In genomic region chr2:224532931-224533330, GRCh38 we compare ENCODE assay signal across 17 cellular contexts. TPM values are rescaled to one million over a fixed set of nuclear protein-coding genes. Genes with fewer than 3 reads are reported as not detected.
DNase-seq lines count a peak whose midpoint lies in the region; ATAC-seq and TF ChIP-seq lines count a peak whose summit lies in the region.
"Had no signal": no experiment of that assay in that cellular context is flagged by ENCODE, and none has a peak within 500 bp of the region (broad histone marks: within the 10 kb centered on the region; RNA-seq: fewer than 3 reads in every experiment).

No MANE protein-coding gene starts in this region.

- CTCF ChIA-PET in CD8-positive, alpha-beta T cell (lab: Charles Lee) = interaction anchor here (1.0 to 1.7 kb wide), 3 partner anchors 9 to 37 kb away, joined by 3 to 6 read pairs (median 3); no protein-coding TSS in a partner anchor

- POLR2A ChIA-PET in CD8-positive, alpha-beta T cell (lab: Charles Lee) = interaction anchor here (1.1 kb wide), 1 partner anchor 51 kb away, joined by 3 read pairs; no protein-coding TSS in a partner anchor

- no peak overlapping the region for H3K27ac ChIP-seq in CD8-positive, alpha-beta T cell (ENCODE audit: low read depth, low read length)
- H3K27ac ChIP-seq: GM23248 had no signal

- DNase-seq in CD8-positive, alpha-beta T cell = no peak
- no peak for DNase-seq in activated naive CD8-positive, alpha-beta T cell treated with anti-CD3 and anti-CD28 coated beads, Interleukin-2, amount 50 U/mL, for 24 hours
- DNase-seq in KG1 (lab: John Stamatoyannopoulos, UW) (no peak), H4 (ENCODE audit: low spot score) (no peak), hepatic stellate cell (ENCODE audit: low spot score) (no peak), NCI-H69 (lab: John Stamatoyannopoulos, UW) (no peak)
- DNase-seq: activated CD4-positive, alpha-beta T cell treated with anti-CD3 and anti-CD28 coated beads, Interleukin-2, amount 50 U/mL, for 48 hours; GM23248; mammary epithelial cell; NCI-H1417 treated with DMSO at 0.1 percent for 48 hours; NCI-H446 treated with DMSO at 0.1 percent for 48 hours; stimulated activated CD4-positive, alpha-beta T cell treated with anti-CD3 and anti-CD28 coated beads, Interleukin-2, amount 100 ng/mL, for 24 hours had no signal

- ATAC-seq in CD8-positive, alpha-beta T cell = no peak
- ATAC-seq in GM18909 (IDR thresholded peaks at IDR 0.05; ENCODE audit: poor library complexity, unreplicated experiment) = peak; percentile 92
- ATAC-seq in HG02981 (IDR thresholded peaks at IDR 0.05; ENCODE audit: unreplicated experiment) = peak; percentile 79
- ATAC-seq in activated naive CD8-positive, alpha-beta T cell treated with anti-CD3 and anti-CD28 coated beads, Interleukin-2, amount 50 U/mL, for 24 hours = no peak
- ATAC-seq: Panc1 had no signal

- H3K4me1 Mint-ChIP-seq in CD8-positive, alpha-beta T cell (ENCODE audit: low read depth) = peaks cover 67% of the 10 kb centered on the region
- H3K4me1 Mint-ChIP-seq in activated naive CD8-positive, alpha-beta T cell treated with anti-CD3 and anti-CD28 coated beads, Interleukin-2, amount 50 U/mL, for 24 hours = peaks cover 47% of the 10 kb centered on the region

- no peaks in the 10 kb centered on the region for H3K27me3 Mint-ChIP-seq in CD8-positive, alpha-beta T cell (ENCODE audit: low read depth)
- H3K27me3 Mint-ChIP-seq in activated naive CD8-positive, alpha-beta T cell treated with anti-CD3 and anti-CD28 coated beads, Interleukin-2, amount 50 U/mL, for 24 hours = no peaks in the 10 kb centered on the region
- H3K27me3 Mint-ChIP-seq: dendritic cell treated with granulocyte-macrophage colony-stimulating factor and Interleukin-4, amounts not matched to agents 40 ng/mL and 50 ng/mL, for 4 days; progenitor cell of endocrine pancreas had no signal

- no peaks in the 10 kb centered on the region for H3K9me3 Mint-ChIP-seq in CD8-positive, alpha-beta T cell
- H3K9me3 Mint-ChIP-seq in activated naive CD8-positive, alpha-beta T cell treated with anti-CD3 and anti-CD28 coated beads, Interleukin-2, amount 50 U/mL, for 24 hours = no peaks in the 10 kb centered on the region
- H3K9me3 Mint-ChIP-seq: dendritic cell treated with granulocyte-macrophage colony-stimulating factor and Interleukin-4, amounts not matched to agents 40 ng/mL and 50 ng/mL, for 4 days had no signal

- no peak overlapping the region for H3K4me3 ChIP-seq in CD8-positive, alpha-beta T cell (ENCODE audit: low read depth, low read length)
- H3K4me3 ChIP-seq: GM23248 had no signal

- H3K36me3 Mint-ChIP-seq in CD8-positive, alpha-beta T cell = peaks cover 55% of the 10 kb centered on the region
- H3K36me3 Mint-ChIP-seq in activated naive CD8-positive, alpha-beta T cell treated with anti-CD3 and anti-CD28 coated beads, Interleukin-2, amount 50 U/mL, for 24 hours (ENCODE audit: low read depth) = peaks cover 37% of the 10 kb centered on the region

- no peak for TF ChIP-seq CTCF in CD8-positive, alpha-beta T cell (IDR thresholded peaks at IDR 0.05)

- no peaks in the 10 kb centered on the region for H3K27me3 ChIP-seq in CD8-positive, alpha-beta T cell (ENCODE audit: insufficient read depth, low read length)

- H3K36me3 ChIP-seq in CD8-positive, alpha-beta T cell (ENCODE audit: insufficient read depth, low read length) = no peaks in the 10 kb centered on the region

- no peaks in the 10 kb centered on the region for H3K9me3 ChIP-seq in CD8-positive, alpha-beta T cell (ENCODE audit: low read length)

- H3K4me3 Mint-ChIP-seq in CD8-positive, alpha-beta T cell = no peak overlapping the region
- no peak overlapping the region for H3K4me3 Mint-ChIP-seq in activated naive CD8-positive, alpha-beta T cell treated with anti-CD3 and anti-CD28 coated beads, Interleukin-2, amount 50 U/mL, for 24 hours
- H3K4me3 Mint-ChIP-seq: dendritic cell treated with granulocyte-macrophage colony-stimulating factor and Interleukin-4, amounts not matched to agents 40 ng/mL and 50 ng/mL, for 4 days had no signal

- peak overlapping the region; percentile 72 for H3K27ac Mint-ChIP-seq in CD8-positive, alpha-beta T cell
- H3K27ac Mint-ChIP-seq in activated naive CD8-positive, alpha-beta T cell treated with anti-CD3 and anti-CD28 coated beads, Interleukin-2, amount 50 U/mL, for 24 hours = peak overlapping the region; percentile 7
- H3K27ac Mint-ChIP-seq: dendritic cell treated with granulocyte-macrophage colony-stimulating factor and Interleukin-4, amounts not matched to agents 40 ng/mL and 50 ng/mL, for 4 days had no signal

- intact Hi-C loops in CD8-positive, alpha-beta T cell (cut with DNase I, micrococcal nuclease) = loop anchor here in 1 of 2 experiments (2.0 kb wide), 1 partner anchor 14 kb away; no protein-coding TSS in a partner anchor

- peaks cover 23% of the 10 kb centered on the region for H3K4me1 ChIP-seq in CD8-positive, alpha-beta T cell (ENCODE audit: insufficient read depth, low read length)

RNA-seq across cellular contexts. Expression of gene CUL3, which starts 52.2 kb away (rescaled TPM):
- total RNA-seq in CD8-positive, alpha-beta T cell = 100 to 1,000 TPM; 119 to 121 TPM
- 76.7 and 84.4 TPM in 2 replicates for total RNA-seq in H4 (2014; rRNA removed; shearing (Covaris generic))

Comparison
In these comparisons a context has a peak if more than half of its experiments do, and no peak if none do; other contexts are left out.
1. ATAC-seq: peak in GM18909 (single experiment) and HG02981 (single experiment); none in CD8-positive, alpha-beta T cell (single experiment) and activated naive CD8-positive, alpha-beta T cell treated with anti-CD3 and anti-CD28 coated beads, Interleukin-2, amount 50 U/mL, for 24 hours (single experiment).